In genomic region chr6:158999669-159000403, GRCh38 we compare ENCODE assay signal across 8 cellular contexts.
A peak's percentile ranks its signal among the peaks of the same experiment; 100 is the strongest.
DNase-seq lines count a peak whose midpoint lies in the region; ATAC-seq and TF ChIP-seq lines count a peak whose summit lies in the region.

Gene RSPH3 (minus strand): TSS chr6:159000202. CDS start chr6:158999550, 652 bp downstream.

- peak; percentile 89 for DNase-seq in COR-L47 (lab: John Stamatoyannopoulos, UW)
- peak; percentile 93 for DNase-seq in GM20000 (ENCODE audit: low spot score)
- DNase-seq in HS-5 (ENCODE audit: low read depth), result peak; percentile 79
- peak; percentile 52 for DNase-seq in NK-92 (lab: John Stamatoyannopoulos, UW; ENCODE audit: unreplicated experiment)
- peak; percentile 86 for DNase-seq in activated CD8-positive, alpha-beta memory T cell treated with anti-CD3 and anti-CD28 coated beads for 4 hours (ENCODE audit: low read depth in 2 of 2)
- DNase-seq in effector memory CD8-positive, alpha-beta T cell, result peak; percentile 75 to 79 (median 75)
- peak; percentile 70 to 74 for DNase-seq in memory B cell (ENCODE audit: low spot score in 2 of 2)
- DNase-seq in stimulated activated CD8-positive, alpha-beta memory T cell treated with anti-CD3 and anti-CD28 coated beads, Interleukin-12 subunit alpha, Interleukin-12 subunit beta, amount 100 ng/mL, for 1 hour (ENCODE audit: low read depth), result peak; percentile 79

- H3K4me1 Mint-ChIP-seq in effector memory CD8-positive, alpha-beta T cell (ENCODE audit: low read depth in 2 of 2), result peaks cover 14 to 20% of the 10 kb centered on the region in 2 donors
- H3K4me1 Mint-ChIP-seq in memory B cell, result peaks cover 23% of the 10 kb centered on the region

- H3K4me3 Mint-ChIP-seq in effector memory CD8-positive, alpha-beta T cell, result peak within 1 kb of the TSS; percentile 94 to 98
- H3K4me3 Mint-ChIP-seq in memory B cell, result peak within 1 kb of the TSS; percentile 100

- no peak for TF ChIP-seq CTCF in GM20000 (IDR thresholded peaks at IDR 0.05; ENCODE audit: extremely low read depth, missing control alignments)

- peaks cover 8% of the 10 kb centered on the region for H3K36me3 Mint-ChIP-seq in effector memory CD8-positive, alpha-beta T cell (ENCODE audit: insufficient read depth)
- H3K36me3 Mint-ChIP-seq in memory B cell, result peaks cover 6% of the 10 kb centered on the region

- no peaks in the 10 kb centered on the region for H3K27me3 Mint-ChIP-seq in effector memory CD8-positive, alpha-beta T cell
- H3K27me3 Mint-ChIP-seq in memory B cell, result no peaks in the 10 kb centered on the region

- H3K9me3 Mint-ChIP-seq in effector memory CD8-positive, alpha-beta T cell, result no peaks in the 10 kb centered on the region
- H3K9me3 Mint-ChIP-seq in memory B cell, result no peaks in the 10 kb centered on the region

- peak; percentile 85 for ATAC-seq in effector memory CD8-positive, alpha-beta T cell (replicated peaks)
- peak; percentile 87 for ATAC-seq in memory B cell (ENCODE audit: low read depth)

- H3K27ac Mint-ChIP-seq in effector memory CD8-positive, alpha-beta T cell, result peak within 1 kb of the TSS; percentile 93 to 94
- H3K27ac Mint-ChIP-seq in memory B cell, result peak within 1 kb of the TSS; percentile 98

Comparison
In these comparisons a context has a peak if more than half of its experiments do, and no peak if none do; other contexts are left out.
1. Peak in every context shown above with its lines: DNase-seq and ATAC-seq.